Comparison of ENCODE assay signal across 25 cellular contexts in the genomic region with DNA sequence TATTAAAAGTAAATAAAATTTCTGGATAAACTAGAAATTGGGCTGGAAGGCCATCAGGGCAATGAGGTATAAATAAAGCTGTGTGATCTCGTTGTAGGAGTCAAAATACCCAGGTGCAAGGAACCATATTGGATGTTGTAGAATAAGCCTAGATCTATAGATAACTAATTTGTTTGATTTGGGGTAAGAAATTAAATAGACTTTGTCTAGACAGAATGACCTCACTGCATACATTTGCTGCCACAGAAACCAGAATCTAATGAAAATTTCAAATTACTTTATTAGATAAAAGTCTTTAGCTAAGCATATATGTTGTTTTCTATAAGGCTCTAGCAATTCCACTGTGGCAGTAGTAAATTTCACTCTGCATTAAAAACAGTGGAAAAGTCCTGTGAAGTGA.
"Had no signal": no experiment of that assay in that cellular context is flagged by ENCODE, and none has a peak within 500 bp of the region (broad histone marks: within the 10 kb centered on the region; RNA-seq: fewer than 3 reads in every experiment).

No MANE protein-coding gene starts in this region.

- DNase-seq: occipital lobe; ovary; posterior cingulate gyrus; psoas muscle; right cardiac atrium; right lobe of liver; sigmoid colon; small intestine; stimulated activated CD4-positive, alpha-beta T cell treated with anti-CD3 and anti-CD28 coated beads, Interleukin-15, amount 100 ng/mL, for 24 hours; stimulated activated CD4-positive, alpha-beta T cell treated with anti-CD3 and anti-CD28 coated beads, Interleukin-2, amount 100 ng/mL, for 24 hours; stimulated activated CD4-positive, alpha-beta T cell treated with anti-CD3 and anti-CD28 coated beads, Interleukin-2, amount 100 ng/mL, for 48 hours; stimulated activated CD4-positive, alpha-beta T cell treated with anti-CD3 and anti-CD28 coated beads, Interleukin-4, amount 100 ng/mL, for 24 hours; stimulated activated naive B cell treated with anti-CD40 and anti-IgM and Interleukin-4, amounts not matched to agents 10 μg/mL and 1 μg/mL and 100 μg/mL, for 72 hours; stimulated activated naive CD4-positive, alpha-beta T cell treated with Interleukin-2 at 50 U/mL for 16 hours; stomach; thyroid gland; trophoblast cell; upper lobe of left lung had no signal

- H3K4me2 ChIP-seq: neural progenitor cell had no signal

- H3K4me1 ChIP-seq: neural progenitor cell, parathyroid adenoma, psoas muscle, right lobe of liver, sigmoid colon, stomach, thyroid gland, tibial nerve, upper lobe of left lung, vagina had no signal

- H3K27ac ChIP-seq: neural progenitor cell, ovary, parathyroid adenoma, psoas muscle, right lobe of liver, sigmoid colon, stomach, thoracic aorta, thyroid gland, tibial nerve, upper lobe of left lung, vagina had no signal

- FAIRE-seq: urothelium cell line had no signal

- H3K9me3 ChIP-seq: ovary, psoas muscle, right lobe of liver, sigmoid colon, stomach, thoracic aorta, thyroid gland, tibial nerve, upper lobe of left lung, vagina had no signal

- H3K36me3 ChIP-seq: neural progenitor cell, ovary, right lobe of liver, sigmoid colon, stomach, thoracic aorta, thyroid gland, tibial nerve, upper lobe of left lung, vagina had no signal

- H3K4me3 ChIP-seq: neural progenitor cell, ovary, psoas muscle, right lobe of liver, sigmoid colon, stomach, thoracic aorta, thyroid gland, tibial nerve, upper lobe of left lung, vagina had no signal

- H2AFZ ChIP-seq: neural progenitor cell, parathyroid adenoma had no signal

- H3K27me3 ChIP-seq: neural progenitor cell, ovary, right lobe of liver, sigmoid colon, stomach, thyroid gland, tibial nerve, upper lobe of left lung, vagina had no signal

- H3K9ac ChIP-seq: neural progenitor cell, parathyroid adenoma had no signal

- ATAC-seq: psoas muscle; right cardiac atrium; right lobe of liver; stimulated activated effector memory CD8-positive, alpha-beta T cell treated with anti-CD3 and anti-CD28 coated beads, Interleukin-12 subunit alpha, Interleukin-12 subunit beta, amount 100 ng/mL, for 72 hours; stimulated activated naive B cell treated with anti-CD40 and anti-IgM and Interleukin-4, amounts not matched to agents 10 μg/mL and 1 μg/mL and 100 μg/mL, for 72 hours had no signal

- H3K79me2 ChIP-seq: parathyroid adenoma had no signal
